ENCODE assay signal across 8 cellular contexts in the genomic region with DNA sequence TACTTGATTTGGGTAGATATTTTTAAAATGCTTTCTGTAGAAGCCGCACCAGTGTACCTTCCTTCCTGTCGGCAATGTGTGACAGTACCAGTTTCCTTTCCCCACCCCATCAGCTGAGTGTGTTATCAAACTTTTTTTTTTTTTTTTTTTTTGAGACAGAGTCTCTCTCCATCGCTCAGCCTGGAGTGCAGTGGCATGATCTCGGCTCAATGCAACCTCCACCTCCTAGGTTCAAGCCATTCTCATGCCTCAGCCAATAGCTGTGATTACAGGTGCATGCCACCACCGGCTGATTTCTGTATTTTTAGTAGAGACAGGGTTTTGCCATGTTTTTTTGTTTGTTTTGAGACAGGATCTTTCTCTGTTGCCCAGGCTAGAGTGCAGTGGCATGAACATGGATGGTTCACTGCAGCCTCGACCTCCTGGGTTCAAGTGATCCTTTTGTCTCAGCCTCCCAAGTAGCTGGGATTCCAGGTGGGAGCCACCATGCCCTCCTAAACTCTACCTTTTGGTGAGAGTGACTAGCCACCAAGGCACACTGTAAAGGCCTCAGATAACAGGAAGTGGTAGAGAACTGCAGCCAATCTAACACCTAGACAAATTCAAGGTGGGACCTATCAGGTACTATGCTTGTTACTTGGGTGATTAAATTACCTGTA. TPM values are rescaled to one million over a fixed set of nuclear protein-coding genes. Genes with fewer than 3 reads are reported as not detected.
DNase-seq lines count a peak whose midpoint lies in the region; ATAC-seq, FAIRE-seq and TF ChIP-seq lines count a peak whose summit lies in the region.

No MANE protein-coding gene starts in this region.

- H2AFZ ChIP-seq in H1 (ENCODE audit: low read length): no peak overlapping the region

- H3K18ac ChIP-seq in H1 (ENCODE audit: extremely low read depth, low read length): no peak overlapping the region

- H3K4me3 Mint-ChIP-seq in CD4-positive, alpha-beta T cell: peak overlapping the region; percentile 80
- H3K4me3 Mint-ChIP-seq in activated CD4-positive, alpha-beta T cell treated with anti-CD3 and anti-CD28 coated beads, Interleukin-2, amount 10 ng/mL, durations not matched to agents 7 days and 5 days: peak overlapping the region; percentile 69

- H3K79me1 ChIP-seq in H1 (ENCODE audit: low read depth, low read length): no peaks in the 10 kb centered on the region

- no peak for TF ChIP-seq POLR2A in H1 (IDR thresholded peaks at IDR 0.05; ENCODE audit: control extremely low read depth in 1 of 2, low read depth in 2 of 2, low read length in 2 of 2)
- no peak for TF ChIP-seq POLR2A in ovary (IDR thresholded peaks at IDR 0.05)

- H2BK5ac ChIP-seq in H1 (ENCODE audit: low read depth, low read length): no peak overlapping the region

- H3K14ac ChIP-seq in H1 (ENCODE audit: insufficient read length): no peak overlapping the region

- 90% methylated on average over 6 of the region's 6 CpGs; no CpG with 5 or more reads in 1 of the 2 experiments for WGBS in H1 (ENCODE audit: extremely low coverage in 1 of 2, insufficient coverage in 1 of 2, insufficient read length in 1 of 2, insufficient replicate concordance in 2 of 2, low coverage in 1 of 2, low lambda C conversion rate in 2 of 2, missing lambda C conversion rate in 1 of 2), 2 experiments
- 84 to 88% (median 87%) methylated on average over 6 of the region's 6 CpGs for WGBS in ovary, 3 donors

- H3K23me2 ChIP-seq in H1 (ENCODE audit: low read depth, low read length): no peaks in the 10 kb centered on the region

- H3K27me3 Mint-ChIP-seq in CD4-positive, alpha-beta T cell: no peaks in the 10 kb centered on the region
- H3K27me3 Mint-ChIP-seq in activated CD4-positive, alpha-beta T cell treated with anti-CD3 and anti-CD28 coated beads, Interleukin-2, amount 10 ng/mL, durations not matched to agents 7 days and 5 days: no peaks in the 10 kb centered on the region

- no peak overlapping the region for H3K23ac ChIP-seq in H1 (ENCODE audit: insufficient read length)

- peak overlapping the region; percentile 88 for H3K27ac ChIP-seq in CD4-positive, alpha-beta T cell (ENCODE audit: low read depth, low read length)
- H3K27ac ChIP-seq in H1 (ENCODE audit: low read depth, low read length) (no peak overlapping the region), ovary (no peak overlapping the region)

- H3K9me3 ChIP-seq in CD4-positive, alpha-beta T cell (ENCODE audit: control insufficient read depth, low read length): no peaks in the 10 kb centered on the region
- H3K9me3 ChIP-seq in H1 (ENCODE audit: insufficient read depth in 2 of 2, low read depth in 1 of 2, low read length in 1 of 2) (no peaks in the 10 kb centered on the region), ovary (no peaks in the 10 kb centered on the region)

- TF ChIP-seq RAD21 in H1 (IDR thresholded peaks at IDR 0.05 in 1 of 2, conservative IDR thresholded peaks at IDR 0.05 in 1 of 2; ENCODE audit: low read depth in 2 of 2, low read length in 2 of 2): no peak

- no peak overlapping the region for H3K4ac ChIP-seq in H1 (replicated peaks; ENCODE audit: insufficient read length, low read depth, low read length)

- peak; percentile 46 to 79 (median 50) for DNase-seq in CD4-positive, alpha-beta T cell
- peak; percentile 80 for DNase-seq in activated CD4-positive, alpha-beta T cell treated with anti-CD3 and anti-CD28 coated beads, Interleukin-2, amount 10 ng/mL, durations not matched to agents 7 days and 5 days
- DNase-seq in H1 (ENCODE audit: low read depth in 1 of 2, low spot score in 2 of 2) (no peak), AG08396 (ENCODE audit: low spot score) (no peak), NCI-H1417 (lab: John Stamatoyannopoulos, UW) (no peak), ovary (no peak)

- H3K9ac ChIP-seq in H1 (replicated peaks in 1 of 4; ENCODE audit: extremely low read depth in 1 of 4, low read depth in 3 of 4, low read length in 3 of 4): no peak overlapping the region

- H3K56ac ChIP-seq in H1 (replicated peaks; ENCODE audit: insufficient read length, low read depth, low read length): no peak overlapping the region

- no peaks in the 10 kb centered on the region for H3K27me3 ChIP-seq in CD4-positive, alpha-beta T cell (ENCODE audit: control insufficient read depth, insufficient read depth, low read length)
- H3K27me3 ChIP-seq in H1 (replicated peaks in 1 of 4; ENCODE audit: control insufficient read depth in 3 of 4, extremely low read depth in 1 of 4, insufficient read depth in 3 of 4, low read length in 3 of 4) (no peaks in the 10 kb centered on the region), ovary (no peaks in the 10 kb centered on the region)

- intact Hi-C loops in CD4-positive, alpha-beta T cell (cut with DNase I, micrococcal nuclease): loop anchor here (1.0 to 5.0 kb wide), 6 partner anchors 21 to 226 kb away; partner anchors contain the start of genes CUTA (in 1 of the 2), KIFC1 (in 1 of the 2) and VPS52 (in 1 of the 2)
- intact Hi-C loops in ovary (cut with DNase I): no loop called here

- H3K27ac Mint-ChIP-seq in CD4-positive, alpha-beta T cell: peak overlapping the region; percentile 98
- H3K27ac Mint-ChIP-seq in activated CD4-positive, alpha-beta T cell treated with anti-CD3 and anti-CD28 coated beads, Interleukin-2, amount 10 ng/mL, durations not matched to agents 7 days and 5 days: peak overlapping the region; percentile 94

- no peak overlapping the region for H4K91ac ChIP-seq in H1 (replicated peaks; ENCODE audit: insufficient read length, low read length)

- H4K5ac ChIP-seq in H1 (ENCODE audit: insufficient read length, low read depth, low read length): no peak overlapping the region

- TF ChIP-seq CTCF in CD4-positive, alpha-beta T cell (IDR thresholded peaks at IDR 0.05): no peak
- TF ChIP-seq CTCF in H1 (IDR thresholded peaks at IDR 0.05; ENCODE audit: control extremely low read depth in 1 of 3, insufficient read depth in 1 of 3, low read depth in 1 of 3, low read length in 3 of 3): no peak
- TF ChIP-seq CTCF in ovary (IDR thresholded peaks at IDR 0.05): no peak

- CTCF ChIA-PET in CD4-positive, alpha-beta T cell (lab: Charles Lee): interaction anchor here (0.8 to 3.0 kb wide), 9 partner anchors 26 to 183 kb away, joined by 3 to 32 read pairs (median 7); partner anchors contain the start of genes B3GALT4, PHF1, RGL2 and ZBTB22
- CTCF ChIA-PET in activated CD4-positive, alpha-beta T cell treated with anti-CD3 and anti-CD28 coated beads, Interleukin-2, amount 10 ng/mL, durations not matched to agents 7 days and 5 days (lab: Charles Lee): interaction anchor here (0.6 to 1.6 kb wide), 15 partner anchors 9 to 363 kb away, joined by 3 to 4 read pairs (median 3); partner anchors contain the start of gene ZBTB22
- CTCF ChIA-PET in H1 (lab: Charles Lee; ENCODE audit: partially characterized antibody): interaction anchor here (0.7 to 3.7 kb wide), 14 partner anchors 8 to 154 kb away, joined by 3 to 23 read pairs (median 4); partner anchors contain the start of gene B3GALT4

- H3K36me3 ChIP-seq in H1 (ENCODE audit: control insufficient read depth in 2 of 4, insufficient read depth in 4 of 4, low read length in 3 of 4) (no peaks in the 10 kb centered on the region), ovary (no peaks in the 10 kb centered on the region)

- H3K4me1 ChIP-seq in H1 (replicated peaks in 1 of 4; ENCODE audit: control insufficient read depth in 3 of 4, insufficient read depth in 4 of 4, low read length in 3 of 4) (peaks cover 0 to 5% (median 2%) of the 10 kb centered on the region in 4 experiments; a peak in 2 of 7 replicates), ovary (ENCODE audit: insufficient read depth) (no peaks in the 10 kb centered on the region)

- H3K4me3 ChIP-seq in H1 (ENCODE audit: extremely low read depth in 1 of 4, insufficient read depth in 2 of 4, low read depth in 3 of 4, low read length in 4 of 4) (no peak overlapping the region), ovary (no peak overlapping the region)

- no peak overlapping the region for H2BK120ac ChIP-seq in H1 (replicated peaks; ENCODE audit: low read depth, low read length)

- H4K8ac ChIP-seq in H1 (ENCODE audit: extremely low read depth, insufficient read depth, low read length): no peak overlapping the region

- H4K20me1 ChIP-seq in H1 (replicated peaks in 1 of 2; ENCODE audit: control insufficient read depth in 1 of 2, insufficient read depth in 2 of 2, low read length in 2 of 2): no peaks in the 10 kb centered on the region

- peak; percentile 72 for ATAC-seq in CD4-positive, alpha-beta T cell (ENCODE audit: poor library complexity)
- peak; percentile 56 for ATAC-seq in HG02678 (IDR thresholded peaks at IDR 0.05; ENCODE audit: unreplicated experiment)
- no peak for ATAC-seq in GM18502 (IDR thresholded peaks at IDR 0.05; ENCODE audit: poor library complexity, unreplicated experiment)

- no peak for FAIRE-seq in H1 (lab: Jason Lieb, UNC)

- H3K9me3 Mint-ChIP-seq in CD4-positive, alpha-beta T cell: no peaks in the 10 kb centered on the region
- H3K9me3 Mint-ChIP-seq in activated CD4-positive, alpha-beta T cell treated with anti-CD3 and anti-CD28 coated beads, Interleukin-2, amount 10 ng/mL, durations not matched to agents 7 days and 5 days: no peaks in the 10 kb centered on the region

- H3K79me2 ChIP-seq in H1 (ENCODE audit: control insufficient read depth in 1 of 2, insufficient read depth in 2 of 2, low read length in 2 of 2): no peaks in the 10 kb centered on the region

- H2AK5ac ChIP-seq in H1 (ENCODE audit: low read depth, low read length): no peak overlapping the region

- POLR2A ChIA-PET in CD4-positive, alpha-beta T cell (lab: Charles Lee): interaction anchor here (0.6 to 3.4 kb wide), 38 partner anchors 9 to 500 kb away, joined by 3 to 155 read pairs (median 6); partner anchors contain the start of genes B3GALT4, CUTA, PFDN6 and RGL2
- POLR2A ChIA-PET in activated CD4-positive, alpha-beta T cell treated with anti-CD3 and anti-CD28 coated beads, Interleukin-2, amount 10 ng/mL, durations not matched to agents 7 days and 5 days (lab: Charles Lee): interaction anchor here (0.6 to 0.8 kb wide), 3 partner anchors 30 to 66 kb away, joined by 3 to 7 read pairs (median 3); partner anchors contain the start of gene WDR46
- POLR2A ChIA-PET in H1 (lab: Charles Lee; ENCODE audit: partially characterized antibody): interaction anchor here (0.6 kb wide), 4 partner anchors 11 to 101 kb away, joined by 3 to 4 read pairs (median 3); no protein-coding TSS in a partner anchor

- H3K4me1 Mint-ChIP-seq in CD4-positive, alpha-beta T cell (ENCODE audit: low read depth): peaks cover 42% of the 10 kb centered on the region
- peaks cover 52% of the 10 kb centered on the region for H3K4me1 Mint-ChIP-seq in activated CD4-positive, alpha-beta T cell treated with anti-CD3 and anti-CD28 coated beads, Interleukin-2, amount 10 ng/mL, durations not matched to agents 7 days and 5 days

- no peak overlapping the region for H2BK20ac ChIP-seq in H1 (ENCODE audit: low read length)

- no peaks in the 10 kb centered on the region for H3K36me3 Mint-ChIP-seq in CD4-positive, alpha-beta T cell (ENCODE audit: low read depth)
- no peaks in the 10 kb centered on the region for H3K36me3 Mint-ChIP-seq in activated CD4-positive, alpha-beta T cell treated with anti-CD3 and anti-CD28 coated beads, Interleukin-2, amount 10 ng/mL, durations not matched to agents 7 days and 5 days (ENCODE audit: low read depth)

- no peak for TF ChIP-seq EP300 in H1 (IDR thresholded peaks at IDR 0.05; ENCODE audit: borderline replicate concordance in 1 of 2, low read depth in 2 of 2, low read length in 2 of 2)
- TF ChIP-seq EP300 in ovary (IDR thresholded peaks at IDR 0.05): no peak

- H3K4me2 ChIP-seq in H1 (ENCODE audit: insufficient read depth in 1 of 2, low read depth in 2 of 2, low read length in 2 of 2): peak overlapping the region in 1 of 2 experiments; percentile 29; a peak in 1 of 4 replicates

- H2BK12ac ChIP-seq in H1 (ENCODE audit: low read depth, low read length): no peak overlapping the region; the same call in 1 of the 2 replicates

- peak overlapping the region; percentile 49; the same call in 1 of the 2 replicates for H2BK15ac ChIP-seq in H1 (ENCODE audit: low read length)

RNA-seq across cellular contexts. Expression of gene DAXX, which starts 21.3 kb away (rescaled TPM):
- total RNA-seq in CD4-positive, alpha-beta T cell: 10 to 100 TPM; 24.2 to 24.7 TPM
- 100 to 1,000 TPM in 1 of 2 experiments, 10 to 100 TPM in 1; 98.9 to 113 TPM for total RNA-seq in activated CD4-positive, alpha-beta T cell treated with anti-CD3 and anti-CD28 coated beads, Interleukin-2, amount 10 ng/mL, durations not matched to agents 7 days and 5 days
- total RNA-seq in H1 (2021; fragmentation: NEBNext Ultra II Directional; extraction: Animal tissue kit (Norgen Biotek cat#: 25700)): 81.9 and 85.0 TPM in 2 replicates
- polyA plus RNA-seq in H1 (2011; rRNA removed): 31.1 and 53.7 TPM in 2 replicates
- 34.8 TPM for polyA plus RNA-seq in H1 (2011; cell fraction: cytosol; rRNA removed)
- polyA plus RNA-seq in H1 (2011; cell fraction: nucleus; rRNA removed): 77.6 TPM
- 85.4 to 115 TPM (median 89.6 TPM) in 4 replicates for polyA plus RNA-seq in H1 (2012, experiment 1 of 2)
- 85.3 TPM for polyA plus RNA-seq in H1 (2012, experiment 2 of 2)
- polyA plus RNA-seq in H1 (2013, experiment 1 of 2): 72.0 TPM
- polyA plus RNA-seq in H1 (2013, experiment 2 of 2): 70.3 TPM
- 11.0 and 18.4 TPM in 2 replicates for polyA minus RNA-seq in H1 (2011; rRNA and poly(A)+ RNA removed)
- polyA minus RNA-seq in H1 (2011; cell fraction: cytosol; rRNA and poly(A)+ RNA removed): 17.6 TPM
- polyA minus RNA-seq in H1 (2011; cell fraction: nucleus; rRNA and poly(A)+ RNA removed): 28.4 TPM
- total RNA-seq in ovary: 10 to 100 TPM; 18.8 to 38.9 (median 33.4) TPM
- polyA plus RNA-seq in ovary: 10 to 100 TPM; 30.8 to 81.5 TPM

RNA-seq across cellular contexts. Expression of gene ZBTB22, which starts 26.5 kb away (rescaled TPM):
- 10 to 100 TPM; 11.6 to 13.6 TPM for total RNA-seq in CD4-positive, alpha-beta T cell
- total RNA-seq in activated CD4-positive, alpha-beta T cell treated with anti-CD3 and anti-CD28 coated beads, Interleukin-2, amount 10 ng/mL, durations not matched to agents 7 days and 5 days: 10 to 100 TPM; 15.8 to 16.9 TPM
- total RNA-seq in H1 (2021; fragmentation: NEBNext Ultra II Directional; extraction: Animal tissue kit (Norgen Biotek cat#: 25700)): 9.8 and 9.9 TPM in 2 replicates
- polyA plus RNA-seq in H1 (2011; rRNA removed) (7.4 and 11.0 TPM in 2 replicates), ovary (10 to 100 TPM; 13.7 to 26.5 TPM)
- 10.9 TPM for polyA plus RNA-seq in H1 (2011; cell fraction: cytosol; rRNA removed)
- 14.1 TPM for polyA plus RNA-seq in H1 (2011; cell fraction: nucleus; rRNA removed)
- polyA plus RNA-seq in H1 (2012, experiment 1 of 2): 8.2 to 11.0 TPM (median 10.5 TPM) in 4 replicates
- polyA plus RNA-seq in H1 (2012, experiment 2 of 2): 6.4 TPM
- 4.9 TPM for polyA plus RNA-seq in H1 (2013, experiment 1 of 2)
- 4.7 TPM for polyA plus RNA-seq in H1 (2013, experiment 2 of 2)
- polyA minus RNA-seq in H1 (2011; rRNA and poly(A)+ RNA removed): 13.1 and 18.0 TPM in 2 replicates
- polyA minus RNA-seq in H1 (2011; cell fraction: cytosol; rRNA and poly(A)+ RNA removed): 7.9 TPM
- polyA minus RNA-seq in H1 (2011; cell fraction: nucleus; rRNA and poly(A)+ RNA removed): 10.0 TPM
- 10 to 100 TPM; 17.9 to 38.0 (median 26.1) TPM for total RNA-seq in ovary

RNA-seq across cellular contexts. Expression of gene TAPBP, which starts 30.2 kb away (rescaled TPM):
- total RNA-seq in CD4-positive, alpha-beta T cell: 100 to 1,000 TPM; 203 to 206 TPM
- 100 to 1,000 TPM; 246 to 263 TPM for total RNA-seq in activated CD4-positive, alpha-beta T cell treated with anti-CD3 and anti-CD28 coated beads, Interleukin-2, amount 10 ng/mL, durations not matched to agents 7 days and 5 days
- 33.5 and 35.4 TPM in 2 replicates for total RNA-seq in H1 (2021; fragmentation: NEBNext Ultra II Directional; extraction: Animal tissue kit (Norgen Biotek cat#: 25700))
- polyA plus RNA-seq in H1 (2011; rRNA removed): 24.5 and 28.9 TPM in 2 replicates
- 9.1 TPM for polyA plus RNA-seq in H1 (2011; cell fraction: cytosol; rRNA removed)
- polyA plus RNA-seq in H1 (2011; cell fraction: nucleus; rRNA removed): 19.7 TPM
- polyA plus RNA-seq in H1 (2012, experiment 1 of 2): 18.0 to 28.5 TPM (median 23.0 TPM) in 4 replicates
- 15.3 TPM for polyA plus RNA-seq in H1 (2012, experiment 2 of 2)
- 44.2 TPM for polyA plus RNA-seq in H1 (2013, experiment 1 of 2)
- 52.6 TPM for polyA plus RNA-seq in H1 (2013, experiment 2 of 2)
- 11.9 and 16.1 TPM in 2 replicates for polyA minus RNA-seq in H1 (2011; rRNA and poly(A)+ RNA removed)
- 18.5 TPM for polyA minus RNA-seq in H1 (2011; cell fraction: cytosol; rRNA and poly(A)+ RNA removed)
- polyA minus RNA-seq in H1 (2011; cell fraction: nucleus; rRNA and poly(A)+ RNA removed): 11.9 TPM
- 100 to 1,000 TPM in 1 of 7 donors, 10 to 100 TPM in 6; 33.7 to 121 (median 66.9) TPM for total RNA-seq in ovary
- polyA plus RNA-seq in ovary: 10 to 100 TPM; 24.4 to 40.5 TPM

RNA-seq across cellular contexts. Expression of gene RGL2, which starts 45.3 kb away (rescaled TPM):
- 10 to 100 TPM; 39.2 to 39.4 TPM for total RNA-seq in CD4-positive, alpha-beta T cell
- total RNA-seq in activated CD4-positive, alpha-beta T cell treated with anti-CD3 and anti-CD28 coated beads, Interleukin-2, amount 10 ng/mL, durations not matched to agents 7 days and 5 days: 10 to 100 TPM; 52.6 to 52.8 TPM
- 58.1 and 63.2 TPM in 2 replicates for total RNA-seq in H1 (2021; fragmentation: NEBNext Ultra II Directional; extraction: Animal tissue kit (Norgen Biotek cat#: 25700))
- polyA plus RNA-seq in H1 (2011; rRNA removed): 80.3 and 124 TPM in 2 replicates
- 80.3 TPM for polyA plus RNA-seq in H1 (2011; cell fraction: cytosol; rRNA removed)
- polyA plus RNA-seq in H1 (2011; cell fraction: nucleus; rRNA removed): 500 TPM
- 49.4 to 72.6 TPM (median 63.7 TPM) in 4 replicates for polyA plus RNA-seq in H1 (2012, experiment 1 of 2)
- polyA plus RNA-seq in H1 (2012, experiment 2 of 2): 56.9 TPM
- polyA plus RNA-seq in H1 (2013, experiment 1 of 2): 61.3 TPM
- polyA plus RNA-seq in H1 (2013, experiment 2 of 2): 57.1 TPM
- 60.1 and 67.6 TPM in 2 replicates for polyA minus RNA-seq in H1 (2011; rRNA and poly(A)+ RNA removed)
- polyA minus RNA-seq in H1 (2011; cell fraction: cytosol; rRNA and poly(A)+ RNA removed): 32.1 TPM
- 89.6 TPM for polyA minus RNA-seq in H1 (2011; cell fraction: nucleus; rRNA and poly(A)+ RNA removed)
- 10 to 100 TPM; 41.4 to 82.0 (median 64.9) TPM for total RNA-seq in ovary
- 10 to 100 TPM; 26.9 to 66.0 TPM for polyA plus RNA-seq in ovary

RNA-seq across cellular contexts. Expression of gene KIFC1, which starts 47.5 kb away (rescaled TPM):
- total RNA-seq in CD4-positive, alpha-beta T cell: 1 to 10 TPM; 1.2 to 1.6 TPM
- total RNA-seq in activated CD4-positive, alpha-beta T cell treated with anti-CD3 and anti-CD28 coated beads, Interleukin-2, amount 10 ng/mL, durations not matched to agents 7 days and 5 days: 100 to 1,000 TPM; 157 to 167 TPM
- 64.3 and 69.3 TPM in 2 replicates for total RNA-seq in H1 (2021; fragmentation: NEBNext Ultra II Directional; extraction: Animal tissue kit (Norgen Biotek cat#: 25700))
- polyA plus RNA-seq in H1 (2011; rRNA removed) (46.6 and 60.9 TPM in 2 replicates), ovary (1 to 10 TPM; 1.7 to 2.3 TPM)
- polyA plus RNA-seq in H1 (2011; cell fraction: cytosol; rRNA removed): 68.7 TPM
- polyA plus RNA-seq in H1 (2011; cell fraction: nucleus; rRNA removed): 85.7 TPM
- polyA plus RNA-seq in H1 (2012, experiment 1 of 2): 57.7 to 66.0 TPM (median 62.9 TPM) in 4 replicates
- 42.3 TPM for polyA plus RNA-seq in H1 (2012, experiment 2 of 2)
- polyA plus RNA-seq in H1 (2013, experiment 1 of 2): 45.5 TPM
- 44.5 TPM for polyA plus RNA-seq in H1 (2013, experiment 2 of 2)
- 47.9 and 58.8 TPM in 2 replicates for polyA minus RNA-seq in H1 (2011; rRNA and poly(A)+ RNA removed)
- polyA minus RNA-seq in H1 (2011; cell fraction: cytosol; rRNA and poly(A)+ RNA removed): 40.5 TPM
- 41.0 TPM for polyA minus RNA-seq in H1 (2011; cell fraction: nucleus; rRNA and poly(A)+ RNA removed)
- total RNA-seq in ovary: 1 to 10 TPM in 6 of 7 donors, under 1 TPM in 1; 0.60 to 3.9 (median 2.2) TPM

Comparison
In these comparisons a context has a peak if more than half of its experiments do, and no peak if none do; other contexts are left out.
1. DNase-seq: peak in CD4-positive, alpha-beta T cell (10 of 10) and activated CD4-positive, alpha-beta T cell treated with anti-CD3 and anti-CD28 coated beads, Interleukin-2, amount 10 ng/mL, durations not matched to agents 7 days and 5 days (single experiment); none in H1 (0 of 2), AG08396 (single experiment), NCI-H1417 (0 of 3) and ovary (0 of 5).
2. intact Hi-C loops: an anchor here in CD4-positive, alpha-beta T cell (1.0 to 5.0 kb wide); none called in ovary.